29 cellular contexts compared by ENCODE assay signal in genomic region chr4:142316913-142317312, GRCh38.
"Had no signal": no experiment of that assay in that cellular context is flagged by ENCODE, and none has a peak within 500 bp of the region (broad histone marks: within the 10 kb centered on the region; RNA-seq: fewer than 3 reads in every experiment).

No MANE protein-coding gene starts in this region.

- H3K36me3 ChIP-seq: esophagus muscularis mucosa, gastrocnemius medialis had no signal

- H3K4me3 ChIP-seq: body of pancreas, esophagus muscularis mucosa, gastrocnemius medialis, heart left ventricle had no signal

- H3K9me3 Mint-ChIP-seq: activated T-cell treated with anti-CD3 and anti-CD28 coated beads, Interleukin-2, amount 50 U/mL, for 72 hours; effector memory CD8-positive, alpha-beta T cell had no signal

- H3K27ac Mint-ChIP-seq: activated CD4-positive, alpha-beta memory T cell treated with anti-CD3 and anti-CD28 coated beads for 36 hours; activated CD8-positive, alpha-beta memory T cell treated with anti-CD3 and anti-CD28 coated beads, Interleukin-2, amount 10 ng/mL, durations not matched to agents 7 days and 5 days; activated CD8-positive, alpha-beta T cell treated with anti-CD3 and anti-CD28 coated beads, Interleukin-2, amount 10 ng/mL, durations not matched to agents 7 days and 5 days; activated naive CD4-positive, alpha-beta T cell treated with anti-CD3 and anti-CD28 coated beads for 36 hours; activated T-cell treated with anti-CD3 and anti-CD28 coated beads, Interleukin-2, amount 50 U/mL, for 72 hours; effector memory CD8-positive, alpha-beta T cell; WTC11 had no signal

- H3K27ac ChIP-seq: body of pancreas, esophagus muscularis mucosa, foreskin keratinocyte, VCaP had no signal

- H3K9me3 ChIP-seq: body of pancreas, esophagus muscularis mucosa, gastrocnemius medialis had no signal

- H3K4me3 Mint-ChIP-seq: activated CD4-positive, alpha-beta memory T cell treated with anti-CD3 and anti-CD28 coated beads for 36 hours; activated CD8-positive, alpha-beta memory T cell treated with anti-CD3 and anti-CD28 coated beads, Interleukin-2, amount 10 ng/mL, durations not matched to agents 7 days and 5 days; activated CD8-positive, alpha-beta T cell treated with anti-CD3 and anti-CD28 coated beads, Interleukin-2, amount 10 ng/mL, durations not matched to agents 7 days and 5 days; activated naive CD4-positive, alpha-beta T cell treated with anti-CD3 and anti-CD28 coated beads for 36 hours; activated naive CD8-positive, alpha-beta T cell; activated T-cell treated with anti-CD3 and anti-CD28 coated beads, Interleukin-2, amount 50 U/mL, for 72 hours; effector memory CD8-positive, alpha-beta T cell; WTC11 had no signal

- DNase-seq: activated CD4-positive, alpha-beta memory T cell treated with anti-CD3 and anti-CD28 coated beads for 36 hours; activated CD4-positive, alpha-beta T cell treated with anti-CD3 and anti-CD28 coated beads for 1 hour; activated CD4-positive, alpha-beta T cell treated with anti-CD3 and anti-CD28 coated beads for 4 hours; activated CD4-positive, alpha-beta T cell treated with anti-CD3 and anti-CD28 coated beads, Interleukin-2, amount 50 U/mL, for 1 hour; activated CD8-positive, alpha-beta memory T cell treated with anti-CD3 and anti-CD28 coated beads, Interleukin-2, amount 10 ng/mL, durations not matched to agents 7 days and 5 days; activated CD8-positive, alpha-beta memory T cell treated with anti-CD3 and anti-CD28 coated beads, Interleukin-2, amount 50 U/mL, for 4 hours; activated CD8-positive, alpha-beta T cell treated with anti-CD3 and anti-CD28 coated beads, Interleukin-2, amount 10 ng/mL, durations not matched to agents 7 days and 5 days; activated effector memory CD4-positive, alpha-beta T cell treated with anti-CD3 and anti-CD28 coated beads, Interleukin-2, amount 50 U/mL, for 16 hours; activated naive CD4-positive, alpha-beta T cell treated with anti-CD3 and anti-CD28 coated beads for 36 hours; activated T-cell treated with anti-CD3 and anti-CD28 coated beads, Interleukin-2, amount 50 U/mL, for 1 hour; activated T-cell treated with anti-CD3 and anti-CD28 coated beads, Interleukin-2, amount 50 U/mL, for 72 hours; amniotic stem cell; anterior cingulate cortex; body of pancreas; cortex of kidney; dermis blood vessel endothelial cell; effector CD4-positive, alpha-beta T cell; effector memory CD8-positive, alpha-beta T cell; erythroblast; foreskin keratinocyte; gastrocnemius medialis; glutamatergic neuron; heart left ventricle; hypothalamus; T-helper 2 cell had no signal

- H3K36me3 Mint-ChIP-seq: WTC11 had no signal

- H3K27me3 Mint-ChIP-seq: activated CD4-positive, alpha-beta memory T cell treated with anti-CD3 and anti-CD28 coated beads for 36 hours; activated CD8-positive, alpha-beta memory T cell treated with anti-CD3 and anti-CD28 coated beads, Interleukin-2, amount 10 ng/mL, durations not matched to agents 7 days and 5 days; activated naive CD8-positive, alpha-beta T cell; effector memory CD8-positive, alpha-beta T cell had no signal

- H3K27me3 ChIP-seq: body of pancreas, esophagus muscularis mucosa, foreskin keratinocyte, gastrocnemius medialis, heart left ventricle had no signal

- H3K4me1 ChIP-seq: esophagus muscularis mucosa, foreskin keratinocyte had no signal

- ATAC-seq: activated CD8-positive, alpha-beta memory T cell treated with anti-CD3 and anti-CD28 coated beads, Interleukin-2, amount 10 ng/mL, durations not matched to agents 7 days and 5 days; activated CD8-positive, alpha-beta T cell treated with anti-CD3 and anti-CD28 coated beads, Interleukin-2, amount 10 ng/mL, durations not matched to agents 7 days and 5 days; activated T-cell treated with anti-CD3 and anti-CD28 coated beads, Interleukin-2, amount 50 U/mL, for 72 hours; body of pancreas; effector memory CD8-positive, alpha-beta T cell; foreskin keratinocyte; gastrocnemius medialis; heart left ventricle; WTC11 had no signal
